Comparison of ENCODE assay signal across 8 cellular contexts in genomic region chr19:2096543-2097329, GRCh38. TPM values are rescaled to one million over a fixed set of nuclear protein-coding genes. Genes with fewer than 3 reads are reported as not detected.
DNase-seq lines count a peak whose midpoint lies in the region; ATAC-seq and TF ChIP-seq lines count a peak whose summit lies in the region.

TSS of gene IZUMO4 (plus strand) at chr19:2096915. CDS start at chr19:2096946, 31 bp downstream.

- 0 to 1% methylated on average over 1 to 25 of the region's 71 CpGs for WGBS in thyroid gland, 2 donors

- H3K27me3 Mint-ChIP-seq in activated naive CD8-positive, alpha-beta T cell treated with anti-CD3 and anti-CD28 coated beads for 36 hours = no peaks in the 10 kb centered on the region
- H3K27me3 Mint-ChIP-seq in osteocyte (ENCODE audit: unreplicated experiment) = no peaks in the 10 kb centered on the region

- peaks cover 12 to 16% of the 10 kb centered on the region in 2 donors for H3K4me1 ChIP-seq in thyroid gland

- peaks cover 34% of the 10 kb centered on the region for H3K4me1 Mint-ChIP-seq in activated naive CD8-positive, alpha-beta T cell treated with anti-CD3 and anti-CD28 coated beads for 36 hours
- H3K4me1 Mint-ChIP-seq in osteocyte (ENCODE audit: unreplicated experiment) = peaks cover 28% of the 10 kb centered on the region

- TF ChIP-seq CTCF in GM12865 (IDR thresholded peaks at IDR 0.05; ENCODE audit: insufficient read depth, low read depth, low read length, missing control alignments) (peak; percentile 42), osteocyte (IDR thresholded peaks at IDR 0.05) (peak; percentile 59), thyroid gland (IDR thresholded peaks at IDR 0.05) (peak in 4 of 6 experiments; percentile 19 to 53 (median 36))

- H3K27ac Mint-ChIP-seq in activated naive CD8-positive, alpha-beta T cell treated with anti-CD3 and anti-CD28 coated beads for 36 hours = peak within 1 kb of the TSS; percentile 90
- peak within 1 kb of the TSS; percentile 92 for H3K27ac Mint-ChIP-seq in osteocyte (ENCODE audit: unreplicated experiment)

- ATAC-seq in HG02642 (IDR thresholded peaks at IDR 0.05; ENCODE audit: poor library complexity, unreplicated experiment) (peak; percentile 71), Right ventricle myocardium inferior (peak; percentile 92)

- peaks cover 24% of the 10 kb centered on the region for H3K36me3 Mint-ChIP-seq in activated naive CD8-positive, alpha-beta T cell treated with anti-CD3 and anti-CD28 coated beads for 36 hours
- H3K36me3 Mint-ChIP-seq in osteocyte (ENCODE audit: unreplicated experiment) = peaks cover 3% of the 10 kb centered on the region

- no peaks in the 10 kb centered on the region for H3K27me3 ChIP-seq in thyroid gland

- H3K27ac ChIP-seq in thyroid gland = peak within 1 kb of the TSS; percentile 95 to 99 (median 97)

- no peaks in the 10 kb centered on the region for H3K9me3 ChIP-seq in thyroid gland

- no peaks in the 10 kb centered on the region for H3K9me3 Mint-ChIP-seq in activated naive CD8-positive, alpha-beta T cell treated with anti-CD3 and anti-CD28 coated beads for 36 hours
- no peaks in the 10 kb centered on the region for H3K9me3 Mint-ChIP-seq in osteocyte (ENCODE audit: unreplicated experiment)

- TF ChIP-seq POLR2A in thyroid gland (IDR thresholded peaks at IDR 0.05) = peak in 1 of 2 donors; percentile 46

- peak; percentile 99 for DNase-seq in GM12865 (ENCODE audit: low read depth)
- peak; percentile 94 for DNase-seq in NCI-H1092 treated with DMSO at 0.1 percent for 48 hours (lab: John Stamatoyannopoulos, UW)
- DNase-seq in SKM-1 (lab: John Stamatoyannopoulos, UW; ENCODE audit: unreplicated experiment) = peak; percentile 61
- DNase-seq in activated naive CD8-positive, alpha-beta T cell treated with anti-CD3 and anti-CD28 coated beads for 36 hours = peak; percentile 100
- peak; percentile 100 for DNase-seq in Right ventricle myocardium inferior (ENCODE audit: missing footprints)
- DNase-seq in osteocyte (ENCODE audit: extremely low spot score, unreplicated experiment) = peak; percentile 100
- DNase-seq in thyroid gland = peak; percentile 99

- H3K4me3 ChIP-seq in GM12865 (ENCODE audit: low read depth, low read length) (peak within 1 kb of the TSS; percentile 89), thyroid gland (replicated peaks in 1 of 3) (peak within 1 kb of the TSS; percentile 70 to 89 (median 83))

- H3K36me3 ChIP-seq in thyroid gland = peaks cover 23 to 26% of the 10 kb centered on the region in 2 donors

- intact Hi-C loops in Right ventricle myocardium inferior (cut with DNase I) (loop anchor here (1.0 to 2.0 kb wide), 2 partner anchors 30 to 55 kb away; partner anchors contain the start of gene AP3D1), thyroid gland (cut with DNase I) (no loop called here)

- H3K4me3 Mint-ChIP-seq in activated naive CD8-positive, alpha-beta T cell treated with anti-CD3 and anti-CD28 coated beads for 36 hours = peak within 1 kb of the TSS; percentile 99
- H3K4me3 Mint-ChIP-seq in osteocyte (ENCODE audit: unreplicated experiment) = peak within 1 kb of the TSS; percentile 95

RNA-seq across cellular contexts. Expression of gene IZUMO4, which starts in this region (rescaled TPM):
- 10 to 100 TPM; 12.4 to 12.6 TPM for total RNA-seq in activated naive CD8-positive, alpha-beta T cell treated with anti-CD3 and anti-CD28 coated beads for 36 hours
- total RNA-seq in Right ventricle myocardium inferior (1.4 TPM), osteocyte (3.8 and 4.8 TPM in 2 replicates), thyroid gland (1 to 10 TPM; 1.1 to 4.2 (median 2.9) TPM)

Comparison
In these comparisons a context has a peak if more than half of its experiments do, and no peak if none do; other contexts are left out.
1. Peak in every context shown above with its lines: DNase-seq, ATAC-seq, H3K4me3 ChIP-seq and H3K27ac ChIP-seq.